19 cellular contexts compared by ENCODE assay signal in genomic region chr6:15553736-15554294, GRCh38.
DNase-seq lines count a peak whose midpoint lies in the region; ATAC-seq and TF ChIP-seq lines count a peak whose summit lies in the region.
"Had no signal": no experiment of that assay in that cellular context is flagged by ENCODE, and none has a peak within 500 bp of the region (broad histone marks: within the 10 kb centered on the region; RNA-seq: fewer than 3 reads in every experiment).

No MANE protein-coding gene starts in this region.

- no peaks in the 10 kb centered on the region for H3K27me3 Mint-ChIP-seq in stimulated activated naive CD8-positive, alpha-beta T cell treated with anti-CD3 and anti-CD28 coated beads, Interleukin-15, amount 100 ng/mL, for 72 hours
- H3K27me3 Mint-ChIP-seq in activated B cell treated with CpG ODN at 0.5 μM for 24 hours (no peaks in the 10 kb centered on the region), mesothelial cell of epicardium (ENCODE audit: low read depth) (no peaks in the 10 kb centered on the region)
- H3K27me3 Mint-ChIP-seq: CD4-positive, CD25-positive, alpha-beta regulatory T cell had no signal

- CTCF ChIA-PET in activated B cell treated with CpG ODN at 0.5 μM for 24 hours (lab: Charles Lee) = no interaction called here

- no peak for DNase-seq in stimulated activated naive CD8-positive, alpha-beta T cell treated with anti-CD3 and anti-CD28 coated beads, Interleukin-15, amount 100 ng/mL, for 72 hours
- no peak for DNase-seq in stimulated activated naive CD8-positive, alpha-beta T cell treated with anti-CD3 and anti-CD28 coated beads, Interleukin-15, Interleukin-2, amounts not matched to agents 100 U/mL and 50 U/mL, for 24 hours
- DNase-seq in activated B cell treated with CpG ODN at 0.5 μM for 24 hours = no peak
- DNase-seq in mesothelial cell of epicardium (ENCODE audit: low spot score in 2 of 2, unreplicated experiment in 2 of 2) = no peak
- DNase-seq in testis = no peak
- no peak for DNase-seq in stimulated activated effector memory CD8-positive, alpha-beta T cell treated with anti-CD3 and anti-CD28 coated beads, Interleukin-12 subunit alpha, Interleukin-12 subunit beta, amount 100 ng/mL, for 72 hours (ENCODE audit: low spot score in 2 of 2)
- DNase-seq in mesenteric fat pad (ENCODE audit: low spot score) = no peak
- DNase-seq in right atrium auricular region (ENCODE audit: low spot score) = no peak
- DNase-seq: CD4-positive, CD25-positive, alpha-beta regulatory T cell; DND-41; GDM1; HCEC 1CT; IMR-90; NCI-H1092; NCI-H1694; NCI-H446; NCI-H748 treated with DMSO at 0.1 percent for 48 hours; Right ventricle myocardium superior had no signal

- intact Hi-C loops in activated B cell treated with CpG ODN at 0.5 μM for 24 hours (cut with micrococcal nuclease) = no loop called here
- intact Hi-C loops in testis (cut with DNase I; ENCODE audit: low total_unique reads) = no loop called here

- no peak for TF ChIP-seq POLR2A in testis (IDR thresholded peaks at IDR 0.05)

- POLR2A ChIA-PET in activated B cell treated with CpG ODN at 0.5 μM for 24 hours (lab: Charles Lee) = no interaction called here

- H3K4me3 Mint-ChIP-seq in stimulated activated naive CD8-positive, alpha-beta T cell treated with anti-CD3 and anti-CD28 coated beads, Interleukin-15, amount 100 ng/mL, for 72 hours = no peak overlapping the region
- H3K4me3 Mint-ChIP-seq in activated B cell treated with CpG ODN at 0.5 μM for 24 hours (no peak overlapping the region), mesothelial cell of epicardium (no peak overlapping the region)
- H3K4me3 Mint-ChIP-seq in stimulated activated effector memory CD8-positive, alpha-beta T cell treated with anti-CD3 and anti-CD28 coated beads, Interleukin-12 subunit alpha, Interleukin-12 subunit beta, amount 100 ng/mL, for 72 hours = no peak overlapping the region
- H3K4me3 Mint-ChIP-seq: CD4-positive, CD25-positive, alpha-beta regulatory T cell had no signal

- H3K4me1 ChIP-seq in testis (no peaks in the 10 kb centered on the region), right atrium auricular region (peaks cover 0 to 27% of the 10 kb centered on the region in 2 donors)

- H3K27ac ChIP-seq in testis (no peak overlapping the region), right atrium auricular region (no peak overlapping the region)

- H3K9me3 Mint-ChIP-seq in stimulated activated naive CD8-positive, alpha-beta T cell treated with anti-CD3 and anti-CD28 coated beads, Interleukin-15, amount 100 ng/mL, for 72 hours = peaks cover 0 to 3% of the 10 kb centered on the region in 2 donors
- no peaks in the 10 kb centered on the region for H3K9me3 Mint-ChIP-seq in activated B cell treated with CpG ODN at 0.5 μM for 24 hours
- peaks cover under 1% of the 10 kb centered on the region for H3K9me3 Mint-ChIP-seq in mesothelial cell of epicardium
- no peaks in the 10 kb centered on the region for H3K9me3 Mint-ChIP-seq in stimulated activated effector memory CD8-positive, alpha-beta T cell treated with anti-CD3 and anti-CD28 coated beads, Interleukin-12 subunit alpha, Interleukin-12 subunit beta, amount 100 ng/mL, for 72 hours

- peak overlapping the region; percentile 29 to 68 for H3K27ac Mint-ChIP-seq in stimulated activated naive CD8-positive, alpha-beta T cell treated with anti-CD3 and anti-CD28 coated beads, Interleukin-15, amount 100 ng/mL, for 72 hours
- H3K27ac Mint-ChIP-seq in activated B cell treated with CpG ODN at 0.5 μM for 24 hours (peak overlapping the region; percentile 14), mesothelial cell of epicardium (peak overlapping the region; percentile 20)
- H3K27ac Mint-ChIP-seq in stimulated activated effector memory CD8-positive, alpha-beta T cell treated with anti-CD3 and anti-CD28 coated beads, Interleukin-12 subunit alpha, Interleukin-12 subunit beta, amount 100 ng/mL, for 72 hours = no peak overlapping the region
- H3K27ac Mint-ChIP-seq: CD4-positive, CD25-positive, alpha-beta regulatory T cell had no signal

- no peak for TF ChIP-seq CTCF in activated B cell treated with CpG ODN at 0.5 μM for 24 hours (IDR thresholded peaks at IDR 0.05)
- no peak for TF ChIP-seq CTCF in mesothelial cell of epicardium (IDR thresholded peaks at IDR 0.05; ENCODE audit: unreplicated experiment)
- no peak for TF ChIP-seq CTCF in testis (IDR thresholded peaks at IDR 0.05)
- TF ChIP-seq CTCF in right atrium auricular region (IDR thresholded peaks at IDR 0.05) = no peak

- ATAC-seq in stimulated activated naive CD8-positive, alpha-beta T cell treated with anti-CD3 and anti-CD28 coated beads, Interleukin-15, amount 100 ng/mL, for 72 hours = no peak
- no peak for ATAC-seq in stimulated activated naive CD8-positive, alpha-beta T cell treated with anti-CD3 and anti-CD28 coated beads, Interleukin-15, Interleukin-2, amounts not matched to agents 100 U/mL and 50 U/mL, for 24 hours
- ATAC-seq in activated B cell treated with CpG ODN at 0.5 μM for 24 hours (ENCODE audit: low read depth) = no peak
- ATAC-seq in stimulated activated effector memory CD8-positive, alpha-beta T cell treated with anti-CD3 and anti-CD28 coated beads, Interleukin-12 subunit alpha, Interleukin-12 subunit beta, amount 100 ng/mL, for 72 hours = no peak
- ATAC-seq: Panc1 had no signal

- H3K4me1 Mint-ChIP-seq in stimulated activated naive CD8-positive, alpha-beta T cell treated with anti-CD3 and anti-CD28 coated beads, Interleukin-15, amount 100 ng/mL, for 72 hours = peaks cover 17% of the 10 kb centered on the region
- H3K4me1 Mint-ChIP-seq in activated B cell treated with CpG ODN at 0.5 μM for 24 hours (peaks cover 65% of the 10 kb centered on the region), mesothelial cell of epicardium (peaks cover 23% of the 10 kb centered on the region)
- H3K4me1 Mint-ChIP-seq in stimulated activated effector memory CD8-positive, alpha-beta T cell treated with anti-CD3 and anti-CD28 coated beads, Interleukin-12 subunit alpha, Interleukin-12 subunit beta, amount 100 ng/mL, for 72 hours = peaks cover 29% of the 10 kb centered on the region

- WGBS in testis, 2 donors = 84 to 93% methylated on average over 4 of the region's 4 CpGs

- H3K27me3 ChIP-seq in testis = no peaks in the 10 kb centered on the region
- H3K27me3 ChIP-seq in right atrium auricular region = no peaks in the 10 kb centered on the region

- H3K9me3 ChIP-seq in testis (no peaks in the 10 kb centered on the region), right atrium auricular region (no peaks in the 10 kb centered on the region)

- no peak overlapping the region for H3K4me3 ChIP-seq in testis
- no peak overlapping the region for H3K4me3 ChIP-seq in right atrium auricular region

- no peaks in the 10 kb centered on the region for H3K36me3 ChIP-seq in testis (ENCODE audit: low read depth, missing control alignments)
- H3K36me3 ChIP-seq in right atrium auricular region = no peaks in the 10 kb centered on the region

- H3K36me3 Mint-ChIP-seq in activated B cell treated with CpG ODN at 0.5 μM for 24 hours (ENCODE audit: low read depth) = no peaks in the 10 kb centered on the region
- no peaks in the 10 kb centered on the region for H3K36me3 Mint-ChIP-seq in mesothelial cell of epicardium
- no peaks in the 10 kb centered on the region for H3K36me3 Mint-ChIP-seq in stimulated activated effector memory CD8-positive, alpha-beta T cell treated with anti-CD3 and anti-CD28 coated beads, Interleukin-12 subunit alpha, Interleukin-12 subunit beta, amount 100 ng/mL, for 72 hours
